11 cellular contexts compared by ENCODE assay signal in the genomic region with DNA sequence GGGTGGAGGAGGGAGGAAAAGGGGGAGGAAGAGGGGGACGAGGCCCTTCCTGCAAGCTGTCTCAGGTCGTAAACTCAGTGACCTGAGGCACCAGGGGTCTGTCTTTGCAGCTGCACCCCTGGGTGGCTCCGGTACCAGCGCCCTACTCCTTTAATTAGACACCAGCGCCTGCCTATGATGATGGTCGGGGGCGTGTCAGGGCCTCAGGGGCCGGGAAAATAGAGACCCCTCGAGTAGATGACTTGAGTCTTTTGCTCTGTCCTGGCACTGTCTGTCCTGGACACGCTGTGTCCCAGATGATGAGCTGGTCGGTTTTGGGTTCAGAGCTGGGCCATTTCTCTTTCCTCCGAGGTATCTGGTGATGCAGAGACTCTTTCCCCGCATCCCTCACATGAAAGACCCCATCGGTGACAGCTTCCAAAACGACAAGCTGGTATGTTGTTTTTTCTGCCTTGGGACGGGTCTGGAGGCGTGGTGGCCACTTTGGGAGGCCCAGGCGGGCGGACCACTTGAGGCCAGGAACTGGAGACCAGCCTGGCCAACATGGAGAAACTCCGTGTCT. TPM values are rescaled to one million over a fixed set of nuclear protein-coding genes. Genes with fewer than 3 reads are reported as not detected.
DNase-seq lines count a peak whose midpoint lies in the region; ATAC-seq, FAIRE-seq and TF ChIP-seq lines count a peak whose summit lies in the region.
"Had no signal": no experiment of that assay in that cellular context is flagged by ENCODE, and none has a peak within 500 bp of the region (broad histone marks: within the 10 kb centered on the region; RNA-seq: fewer than 3 reads in every experiment).

No MANE protein-coding gene starts in this region.

- no peak overlapping the region for H2BK15ac ChIP-seq in H9 (ENCODE audit: low read depth, low read length)

- H2BK20ac ChIP-seq in H9 (ENCODE audit: low read depth, low read length, poor library complexity, severe bottlenecking), result no peak overlapping the region

- H4K5ac ChIP-seq in H9 (ENCODE audit: insufficient read length, low read depth, low read length), result no peak overlapping the region

- H3K79me2 ChIP-seq in H9 (ENCODE audit: insufficient read depth, low read length) (no peaks in the 10 kb centered on the region), K562 (ENCODE audit: control insufficient read depth, insufficient read depth, low read length) (no peaks in the 10 kb centered on the region)

- H3K4me2 ChIP-seq in H9 (ENCODE audit: insufficient read depth, insufficient read length, low read length) (no peak overlapping the region), K562 (ENCODE audit: insufficient read depth, low read length) (no peak overlapping the region)

- H3K23me2 ChIP-seq in H9 (ENCODE audit: insufficient read length, low read depth, low read length, poor library complexity, severe bottlenecking), result no peaks in the 10 kb centered on the region

- peaks cover 13% of the 10 kb centered on the region for H3K36me3 ChIP-seq in K562 (ENCODE audit: control insufficient read depth, insufficient read depth, low read length)
- peaks cover 9 to 33% of the 10 kb centered on the region in 2 donors for H3K36me3 ChIP-seq in psoas muscle (ENCODE audit: insufficient read depth in 1 of 2, low read depth in 1 of 2)

- no peak overlapping the region for H3K18ac ChIP-seq in H9 (ENCODE audit: insufficient read length, low read depth, low read length)

- H4K91ac ChIP-seq in H9 (ENCODE audit: insufficient read length, low read depth, low read length), result no peak overlapping the region

- H3K14ac ChIP-seq in H9 (ENCODE audit: insufficient read depth, low read length), result no peak overlapping the region

- no peak overlapping the region for H2BK5ac ChIP-seq in H9 (ENCODE audit: insufficient read length, low read length)

- no peak for TF ChIP-seq CTCF in H9 (conservative IDR thresholded peaks at IDR 0.05)
- TF ChIP-seq CTCF in K562 (IDR thresholded peaks at IDR 0.05 in 2 of 3, conservative IDR thresholded peaks at IDR 0.05 in 1 of 3; ENCODE audit: insufficient read depth in 2 of 3, low read depth in 1 of 3, low read length in 3 of 3), result no peak
- no peak for TF ChIP-seq CTCF in psoas muscle (IDR thresholded peaks at IDR 0.05)

- H3K4ac ChIP-seq in H9 (ENCODE audit: low read depth, low read length), result no peak overlapping the region

- no TSS peak for BruUV-seq in K562 (replicated peaks; lab: Mats Ljungman, UMichigan)

- no peaks in the 10 kb centered on the region for H3K9me3 Mint-ChIP-seq in activated CD4-positive, alpha-beta T cell treated with anti-CD3 and anti-CD28 coated beads, Interleukin-2, amount 10 ng/mL, durations not matched to agents 24 days and 14 days
- peaks cover 0 to 3% of the 10 kb centered on the region in 2 experiments; a peak in 1 of 5 replicates for H3K9me3 Mint-ChIP-seq in H9
- H3K9me3 Mint-ChIP-seq: type B pancreatic cell had no signal

- no peak for TF ChIP-seq EP300 in K562 (IDR thresholded peaks at IDR 0.05; ENCODE audit: low read length)

- H3K27me3 Mint-ChIP-seq in activated CD4-positive, alpha-beta T cell treated with anti-CD3 and anti-CD28 coated beads, Interleukin-2, amount 10 ng/mL, durations not matched to agents 24 days and 14 days, result no peaks in the 10 kb centered on the region
- H3K27me3 Mint-ChIP-seq in H9 (ENCODE audit: low read depth), result no peaks in the 10 kb centered on the region; the same call in 1 of the 2 replicates
- H3K27me3 Mint-ChIP-seq: type B pancreatic cell had no signal

- no peak overlapping the region for H3K56ac ChIP-seq in H9 (ENCODE audit: insufficient read length, low read depth, low read length)

- H3K4me3 ChIP-seq in K562 (no peak overlapping the region), psoas muscle (no peak overlapping the region)
- H3K4me3 ChIP-seq: pancreas had no signal

- H3K4me3 Mint-ChIP-seq in activated CD4-positive, alpha-beta T cell treated with anti-CD3 and anti-CD28 coated beads, Interleukin-2, amount 10 ng/mL, durations not matched to agents 24 days and 14 days, result no peak overlapping the region
- no peak overlapping the region for H3K4me3 Mint-ChIP-seq in H9
- H3K4me3 Mint-ChIP-seq: type B pancreatic cell had no signal

- DNase-seq in activated CD4-positive, alpha-beta T cell treated with anti-CD3 and anti-CD28 coated beads, Interleukin-2, amount 10 ng/mL, durations not matched to agents 24 days and 14 days, result peak; percentile 58
- DNase-seq in activated CD4-positive, alpha-beta T cell treated with anti-CD3 and anti-CD28 coated beads, Interleukin-2, amount 50 U/mL, for 1 hour, result no peak
- DNase-seq in H9 (peak; percentile 52), K562 (ENCODE audit: extremely low read depth in 1 of 4, low spot score in 3 of 4) (peak in 1 of 4 experiments; percentile 16), psoas muscle (no peak), NCI-H2171 (lab: John Stamatoyannopoulos, UW) (no peak), GM19239 (ENCODE audit: insufficient read length, low spot score) (no peak)
- DNase-seq: kidney glomerular epithelial cell had no signal

- H3K27ac Mint-ChIP-seq in activated CD4-positive, alpha-beta T cell treated with anti-CD3 and anti-CD28 coated beads, Interleukin-2, amount 10 ng/mL, durations not matched to agents 24 days and 14 days, result no peak overlapping the region
- H3K27ac Mint-ChIP-seq in H9, result no peak overlapping the region

- H3K9me3 ChIP-seq in H9 (ENCODE audit: control insufficient read depth, low read depth, low read length), result no peaks in the 10 kb centered on the region
- no peaks in the 10 kb centered on the region for H3K9me3 ChIP-seq in K562 (replicated peaks; ENCODE audit: control insufficient read depth, insufficient read depth, low read depth, low read length)
- no peaks in the 10 kb centered on the region for H3K9me3 ChIP-seq in psoas muscle
- H3K9me3 ChIP-seq: pancreas had no signal

- no peak overlapping the region for H3K23ac ChIP-seq in H9 (ENCODE audit: insufficient read length, low read depth, low read length)

- no peak for TF ChIP-seq POLR2A in K562 (conservative IDR thresholded peaks at IDR 0.05)

- H3K9me1 ChIP-seq in K562 (ENCODE audit: control insufficient read depth, insufficient read depth, low read length), result no peaks in the 10 kb centered on the region

- FAIRE-seq in K562 (lab: Jason Lieb, UNC), result no peak
- FAIRE-seq in GM19239 (lab: Jason Lieb, UNC), result no peak
- FAIRE-seq: pancreas had no signal

- no CpG with 5 or more reads among the region's 20 CpGs for WGBS in H9 (ENCODE audit: extremely low coverage, insufficient read length, low lambda C conversion rate)
- 14% methylated on average over 9 of the region's 20 CpGs for WGBS in K562 (ENCODE audit: insufficient coverage, low coverage, missing lambda C conversion rate)
- WGBS in psoas muscle, 3 donors, result 50 to 65% (median 59%) methylated on average over 19 to 20 of the region's 20 CpGs

- no peak for TF ChIP-seq RAD21 in K562 (CRISPR knock-in tag; conservative IDR thresholded peaks at IDR 0.05 in 1 of 2, IDR thresholded peaks at IDR 0.05 in 1 of 2)

- POLR2A ChIA-PET in K562 (lab: Yijun Ruan, JAX), result no interaction called here

- H2BK12ac ChIP-seq in H9 (ENCODE audit: insufficient read length, low read depth, low read length), result no peak overlapping the region

- ATAC-seq in K562 (no peak), psoas muscle (peak; percentile 22 to 33 (median 23)), HG03520 (IDR thresholded peaks at IDR 0.05; ENCODE audit: unreplicated experiment) (no peak)

- peaks cover 2% of the 10 kb centered on the region for H3K4me1 Mint-ChIP-seq in activated CD4-positive, alpha-beta T cell treated with anti-CD3 and anti-CD28 coated beads, Interleukin-2, amount 10 ng/mL, durations not matched to agents 24 days and 14 days
- H3K4me1 Mint-ChIP-seq in H9, result peaks cover 6 to 13% of the 10 kb centered on the region in 2 experiments

- H4K8ac ChIP-seq in H9 (replicated peaks; ENCODE audit: insufficient read length, low read depth, low read length), result no peak overlapping the region

- no peak overlapping the region for H2BK120ac ChIP-seq in H9 (ENCODE audit: low read depth, low read length, poor library complexity, severe bottlenecking)

- no peak overlapping the region for H3K9ac ChIP-seq in H9 (ENCODE audit: extremely low read depth, insufficient read length, low read length)
- no peak overlapping the region for H3K9ac ChIP-seq in K562 (ENCODE audit: insufficient read depth in 1 of 2, low read depth in 2 of 2, low read length in 2 of 2)

- H3K27ac ChIP-seq in H9 (ENCODE audit: insufficient read length, low read depth, low read length), result no peak overlapping the region
- no peak overlapping the region for H3K27ac ChIP-seq in K562 (ENCODE audit: extremely low read depth, low read depth, low read length)
- no peak overlapping the region for H3K27ac ChIP-seq in psoas muscle
- H3K27ac ChIP-seq: pancreas had no signal

- H3T11ph ChIP-seq in H9 (ENCODE audit: low read length), result no peak overlapping the region

- intact Hi-C loops in activated CD4-positive, alpha-beta T cell treated with anti-CD3 and anti-CD28 coated beads, Interleukin-2, amount 10 ng/mL, durations not matched to agents 24 days and 14 days (cut with micrococcal nuclease), result no loop called here
- intact Hi-C loops in K562 (cut with micrococcal nuclease), result no loop called here
- intact Hi-C loops in psoas muscle (cut with DNase I), result no loop called here

- CTCF ChIA-PET in K562 (lab: Yijun Ruan, JAX; ENCODE audit: low intra/inter-chr PET ratio), result no interaction called here

- H4K20me1 ChIP-seq in H9 (ENCODE audit: control insufficient read depth, insufficient read depth, insufficient read length) (no peaks in the 10 kb centered on the region), K562 (replicated peaks; ENCODE audit: control insufficient read depth, insufficient read depth, low read length) (0 out of 2 replicates have a peak, but pooled peaks cover 4% of the 10 kb centered on the region)

- H2AFZ ChIP-seq in H9 (ENCODE audit: low read length) (no peak overlapping the region), K562 (ENCODE audit: low read depth, low read length) (no peak overlapping the region)

- no peaks in the 10 kb centered on the region for H3K79me1 ChIP-seq in H9 (ENCODE audit: insufficient read depth, low read depth, low read length, poor library complexity, severe bottlenecking)

- no peak overlapping the region for H2AK5ac ChIP-seq in H9 (ENCODE audit: insufficient read length, low read length)

- in situ Hi-C loops in K562 (cut with MboI), result no loop called here

- H3K27me3 ChIP-seq in H9 (ENCODE audit: insufficient read depth, low read length) (no peaks in the 10 kb centered on the region), K562 (ENCODE audit: control insufficient read depth in 2 of 2, insufficient read depth in 2 of 2, low read length in 2 of 2) (no peaks in the 10 kb centered on the region), psoas muscle (ENCODE audit: insufficient read depth in 3 of 3, low read length in 2 of 3) (no peaks in the 10 kb centered on the region)
- H3K27me3 ChIP-seq: pancreas had no signal

- peaks cover 45% of the 10 kb centered on the region for H3K36me3 Mint-ChIP-seq in activated CD4-positive, alpha-beta T cell treated with anti-CD3 and anti-CD28 coated beads, Interleukin-2, amount 10 ng/mL, durations not matched to agents 24 days and 14 days (ENCODE audit: low read depth)
- peaks cover 15 to 41% (median 41%) of the 10 kb centered on the region in 3 experiments for H3K36me3 Mint-ChIP-seq in H9 (ENCODE audit: insufficient read depth in 1 of 3, low read depth in 3 of 3)

- H3K4me1 ChIP-seq in H9 (ENCODE audit: insufficient read depth, low read length) (no peaks in the 10 kb centered on the region; the same call in 1 of the 2 replicates), K562 (replicated peaks in 1 of 2; ENCODE audit: control insufficient read depth in 2 of 2, insufficient read depth in 2 of 2, low read length in 2 of 2) (peaks cover 7 to 26% of the 10 kb centered on the region in 2 experiments; a peak in 3 of 5 replicates), psoas muscle (no peaks in the 10 kb centered on the region)
- H3K4me1 ChIP-seq: pancreas had no signal

RNA-seq across cellular contexts. Expression of a gene that starts 11.2 kb away (rescaled TPM):
- 302 and 306 TPM in 2 replicates for total RNA-seq in activated CD4-positive, alpha-beta T cell treated with anti-CD3 and anti-CD28 coated beads, Interleukin-2, amount 10 ng/mL, durations not matched to agents 24 days and 14 days
- total RNA-seq in H9 (2021), result 553 and 558 TPM in 2 replicates
- total RNA-seq in K562 (2011; cell fraction: chromatin; rRNA removed; ENCODE audit: low replicate concordance), result 32.2 and 125 TPM in 2 replicates
- total RNA-seq in K562 (2011; cell fraction: nucleolus; rRNA removed), result 167 and 186 TPM in 2 replicates
- 94.8 and 148 TPM in 2 replicates for total RNA-seq in K562 (2011; cell fraction: nucleoplasm; rRNA removed)
- 150 and 196 TPM in 2 replicates for total RNA-seq in K562 (2014; rRNA removed)
- 43.0 and 58.7 TPM in 2 replicates for total RNA-seq in K562 (2014; rRNA removed; fragmentation: Illumina TruSeq; extraction: Trizol)
- 177 and 181 TPM in 2 replicates for total RNA-seq in K562 (2015; rRNA removed; fragmentation: Illumina TruSeq; extraction: Trizol)
- 318 and 330 TPM in 2 replicates for total RNA-seq in K562 (2021)
- polyA plus RNA-seq in K562 (2011; rRNA removed), result 129 and 261 TPM in 2 replicates
- 445 and 542 TPM in 2 replicates for polyA plus RNA-seq in K562 (2011; cell fraction: cytosol; rRNA removed)
- polyA plus RNA-seq in K562 (2011; cell fraction: nucleus; rRNA removed), result 114 and 138 TPM in 2 replicates
- polyA plus RNA-seq in K562 (2012), result 340 and 778 TPM in 2 replicates
- polyA plus RNA-seq in K562 (2014; fragmentation: Illumina TruSeq; extraction: Trizol), result 118 and 276 TPM in 2 replicates
- polyA plus RNA-seq in K562 (2014; fragmentation: Nextera tagmentation; extraction: Ambion mirVana), result 10 to 100 TPM; 24.6 to 39.3 TPM
- polyA plus RNA-seq in K562 (2014; rRNA removed), result 260 and 272 TPM in 2 replicates
- 84.2 and 86.4 TPM in 2 replicates for polyA minus RNA-seq in K562 (2011; rRNA and poly(A)+ RNA removed)
- polyA minus RNA-seq in K562 (2011; cell fraction: cytosol; rRNA and poly(A)+ RNA removed), result 213 and 368 TPM in 2 replicates
- polyA minus RNA-seq in K562 (2011; cell fraction: nucleus; rRNA and poly(A)+ RNA removed), result 69.5 and 102 TPM in 2 replicates
- total RNA-seq in psoas muscle, result 10 to 100 TPM; 73.9 to 92.4 (median 81.5) TPM
- 100 to 1,000 TPM in 1 of 3 donors, 10 to 100 TPM in 2; 48.4 to 189 (median 97.1) TPM for polyA plus RNA-seq in psoas muscle

RNA-seq across cellular contexts. Expression of a gene that starts 44.2 kb away (rescaled TPM):
- 3.1 and 3.4 TPM in 2 replicates for total RNA-seq in activated CD4-positive, alpha-beta T cell treated with anti-CD3 and anti-CD28 coated beads, Interleukin-2, amount 10 ng/mL, durations not matched to agents 24 days and 14 days
- total RNA-seq in H9 (2021) (0.24 TPM in 1 of 2 replicates, not detected in the other), K562 (2014; rRNA removed) (not detected in 2 replicates), K562 (2014; rRNA removed; fragmentation: Illumina TruSeq; extraction: Trizol) (not detected in 2 replicates), K562 (2015; rRNA removed; fragmentation: Illumina TruSeq; extraction: Trizol) (not detected in 2 replicates), K562 (2021) (not detected in 2 replicates), psoas muscle (1 to 10 TPM; 1.5 to 8.3 (median 4.6) TPM)
- total RNA-seq in K562 (2011; cell fraction: chromatin; rRNA removed; ENCODE audit: low replicate concordance), result not detected in 2 replicates
- not detected in 2 replicates for total RNA-seq in K562 (2011; cell fraction: nucleolus; rRNA removed)
- not detected in 2 replicates for total RNA-seq in K562 (2011; cell fraction: nucleoplasm; rRNA removed)
- polyA plus RNA-seq in K562 (2011; rRNA removed) (not detected in 2 replicates), K562 (2014; fragmentation: Illumina TruSeq; extraction: Trizol) (not detected in 2 replicates), K562 (2014; fragmentation: Nextera tagmentation; extraction: Ambion mirVana) (not detected), K562 (2014; rRNA removed) (not detected in 2 replicates), psoas muscle (1 to 10 TPM; 3.4 to 7.0 (median 4.6) TPM)
- polyA plus RNA-seq in K562 (2011; cell fraction: cytosol; rRNA removed), result not detected in 2 replicates
- polyA plus RNA-seq in K562 (2011; cell fraction: nucleus; rRNA removed), result not detected in 2 replicates
- polyA plus RNA-seq in K562 (2012), result 0.08 and 0.18 TPM in 2 replicates
- not detected in 2 replicates for polyA minus RNA-seq in K562 (2011; rRNA and poly(A)+ RNA removed)
- not detected in 2 replicates for polyA minus RNA-seq in K562 (2011; cell fraction: cytosol; rRNA and poly(A)+ RNA removed)
- not detected in 2 replicates for polyA minus RNA-seq in K562 (2011; cell fraction: nucleus; rRNA and poly(A)+ RNA removed)

Comparison
In these comparisons a context has a peak if more than half of its experiments do, and no peak if none do; other contexts are left out.
1. DNase-seq: peak in activated CD4-positive, alpha-beta T cell treated with anti-CD3 and anti-CD28 coated beads, Interleukin-2, amount 10 ng/mL, durations not matched to agents 24 days and 14 days (single experiment) and H9 (single experiment); none in activated CD4-positive, alpha-beta T cell treated with anti-CD3 and anti-CD28 coated beads, Interleukin-2, amount 50 U/mL, for 1 hour (single experiment), psoas muscle (0 of 2), NCI-H2171 (single experiment) and GM19239 (single experiment).
2. ATAC-seq: peak in psoas muscle (4 of 4); none in K562 (single experiment) and HG03520 (single experiment).